8 cellular contexts compared by ENCODE assay signal in the genomic region with DNA sequence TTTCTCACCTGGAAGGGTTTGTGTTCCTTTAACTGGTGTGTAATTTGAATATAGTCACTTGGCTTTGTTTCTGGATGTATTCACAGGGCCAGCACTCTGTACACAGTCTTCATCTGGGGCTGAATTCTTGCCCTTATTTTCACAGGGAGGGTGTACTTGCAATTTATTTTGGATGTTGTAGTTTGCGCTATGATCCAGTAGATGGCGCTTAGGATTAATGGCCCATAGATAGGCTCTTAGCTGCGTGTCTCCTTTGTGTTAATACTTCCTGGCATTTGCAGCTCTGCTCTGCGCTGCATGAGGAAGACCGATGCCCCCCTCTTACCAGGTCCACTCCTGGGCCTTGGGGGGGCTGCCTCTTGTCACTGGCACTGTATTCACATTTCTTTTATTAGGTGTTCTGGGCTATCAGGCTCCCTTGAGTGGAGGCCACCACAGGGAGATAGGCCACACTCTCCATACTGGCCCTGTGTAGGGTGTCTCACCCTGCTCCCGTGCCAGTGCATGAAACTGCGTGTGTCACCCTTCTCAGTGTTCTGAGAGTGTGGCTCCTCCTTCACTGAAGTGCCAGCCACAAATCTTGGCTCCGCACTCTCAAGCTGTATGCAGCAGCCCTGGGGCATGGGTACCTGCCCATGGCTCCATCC.
A peak's percentile ranks its signal among the peaks of the same experiment; 100 is the strongest.
DNase-seq lines count a peak whose midpoint lies in the region; ATAC-seq, FAIRE-seq and TF ChIP-seq lines count a peak whose summit lies in the region.

No MANE protein-coding gene starts in this region.

- H3K27me3 ChIP-seq in brain microvascular endothelial cell (replicated peaks) (no peaks in the 10 kb centered on the region), mesendoderm (ENCODE audit: insufficient read depth, low read length, poor library complexity) (no peaks in the 10 kb centered on the region)

- H3K36me3 ChIP-seq in brain microvascular endothelial cell (replicated peaks) = no peaks in the 10 kb centered on the region
- H3K36me3 ChIP-seq in mesendoderm (ENCODE audit: control insufficient read depth, insufficient read depth, low read length) = no peaks in the 10 kb centered on the region

- H3K4me3 ChIP-seq in brain microvascular endothelial cell (ENCODE audit: low read depth, low read length) (no peak overlapping the region), mesendoderm (ENCODE audit: low read length) (no peak overlapping the region)

- ATAC-seq in GM18508 (IDR thresholded peaks at IDR 0.05; ENCODE audit: insufficient read depth, unreplicated experiment) (peak; percentile 89), HG02852 (IDR thresholded peaks at IDR 0.05; ENCODE audit: unreplicated experiment) (peak; percentile 89)

- no peak overlapping the region for H2BK5ac ChIP-seq in mesendoderm (ENCODE audit: low read length)

- no peak overlapping the region for H3K9ac ChIP-seq in mesendoderm (ENCODE audit: low read length)

- H4K5ac ChIP-seq in mesendoderm (ENCODE audit: low read length) = no peak overlapping the region

- H3K4ac ChIP-seq in mesendoderm (ENCODE audit: low read depth, low read length) = no peak overlapping the region

- H3K4me2 ChIP-seq in mesendoderm (ENCODE audit: low read length) = no peak overlapping the region

- no peaks in the 10 kb centered on the region for H3K4me1 ChIP-seq in mesendoderm (ENCODE audit: control insufficient read depth, low read depth, low read length)

- FAIRE-seq in D721Med (lab: Jason Lieb, UNC) = no peak

- in situ Hi-C loops in brain microvascular endothelial cell (cut with HindIII; ENCODE audit: low pct_ligation_motif_present, low sequenced_read_pairs) = no loop called here

- no peaks in the 10 kb centered on the region for H3K79me1 ChIP-seq in mesendoderm (ENCODE audit: low read length)

- no peak overlapping the region for H4K8ac ChIP-seq in mesendoderm (ENCODE audit: low read depth, low read length)

- H3K27ac ChIP-seq in brain microvascular endothelial cell (no peak overlapping the region), mesendoderm (ENCODE audit: low read depth, low read length) (no peak overlapping the region)

- no peak for DNase-seq in D721Med (ENCODE audit: insufficient read length, low spot score)
- peak; percentile 38 for DNase-seq in NCI-H2029 treated with DMSO at 0.1 percent for 48 hours (lab: John Stamatoyannopoulos, UW)
- peak; percentile 20 for DNase-seq in brain microvascular endothelial cell
- DNase-seq in mesendoderm = peak; percentile 58
- no peak for DNase-seq in activated CD8-positive, alpha-beta memory T cell treated with anti-CD3 and anti-CD28 coated beads, Interleukin-2, amount 50 U/mL, for 4 hours
- no peak for DNase-seq in activated CD4-positive, alpha-beta T cell treated with anti-CD3 and anti-CD28 coated beads for 1 hour

- H2AK5ac ChIP-seq in mesendoderm (ENCODE audit: low read length) = no peak overlapping the region

- H3K79me2 ChIP-seq in mesendoderm (ENCODE audit: control insufficient read depth, insufficient read depth, low read length) = no peaks in the 10 kb centered on the region

- H2BK15ac ChIP-seq in mesendoderm (replicated peaks; ENCODE audit: low read depth) = no peak overlapping the region

- H3K56ac ChIP-seq in mesendoderm (ENCODE audit: low read length) = no peak overlapping the region

- no peak overlapping the region for H3K23ac ChIP-seq in mesendoderm (ENCODE audit: low read length)

- WGBS in mesendoderm (ENCODE audit: extremely low coverage, insufficient coverage, low lambda C conversion rate) = no CpG with 5 or more reads among the region's 8 CpGs

- no peak overlapping the region for H2BK120ac ChIP-seq in mesendoderm (ENCODE audit: low read depth, low read length)

- no peak overlapping the region for H3K18ac ChIP-seq in mesendoderm (ENCODE audit: low read length)

- TF ChIP-seq CTCF in D721Med (IDR thresholded peaks at IDR 0.05; ENCODE audit: insufficient read depth, missing control alignments) (peak; percentile 60), brain microvascular endothelial cell (IDR thresholded peaks at IDR 0.05; ENCODE audit: low read depth, low read length, missing control alignments) (peak; percentile 70)

Comparison
In these comparisons a context has a peak if more than half of its experiments do, and no peak if none do; other contexts are left out.
1. DNase-seq: peak in NCI-H2029 treated with DMSO at 0.1 percent for 48 hours (single experiment), brain microvascular endothelial cell (single experiment) and mesendoderm (single experiment); none in D721Med (single experiment), activated CD8-positive, alpha-beta memory T cell treated with anti-CD3 and anti-CD28 coated beads, Interleukin-2, amount 50 U/mL, for 4 hours (single experiment) and activated CD4-positive, alpha-beta T cell treated with anti-CD3 and anti-CD28 coated beads for 1 hour (single experiment).